ENCODE assay signal across 1 cellular context in genomic region chr1:159922499-159923202, GRCh38.
TF ChIP-seq lines count a peak whose summit lies in the region.

No MANE protein-coding gene starts in this region.

TF ChIP-seq in IMR-90, 13 proteins besides CTCF, POLR2A, EP300 and RAD21:
- TF ChIP-seq FOS (IDR thresholded peaks at IDR 0.05; ENCODE audit: low read depth, low read length) (no peak), BHLHE40 (IDR thresholded peaks at IDR 0.05; ENCODE audit: low read depth, low read length) (no peak), MAZ (IDR thresholded peaks at IDR 0.05; ENCODE audit: borderline replicate concordance, low read depth, low read length) (no peak; the same call in 1 of the 2 replicates), MXI1 (IDR thresholded peaks at IDR 0.05; ENCODE audit: borderline replicate concordance, low read depth, low read length) (no peak), USF2 (IDR thresholded peaks at IDR 0.05; ENCODE audit: low read depth, low read length) (no peak)
